18 cellular contexts compared by ENCODE assay signal in genomic region chr9:86800681-86801080, GRCh38.
"Had no signal": no experiment of that assay in that cellular context is flagged by ENCODE, and none has a peak within 500 bp of the region (broad histone marks: within the 10 kb centered on the region; RNA-seq: fewer than 3 reads in every experiment).

No MANE protein-coding gene starts in this region.

- H3K27me3 ChIP-seq: hepatocyte, ovary, tibial nerve had no signal

- DNase-seq: heart right ventricle; islet precursor cell; kidney glomerular epithelial cell; left cardiac atrium; mesendoderm; naive B cell; natural killer cell; ovary; stimulated activated CD4-positive, alpha-beta T cell treated with anti-CD3 and anti-CD28 coated beads, Interleukin-2, amount 100 ng/mL, for 48 hours; stimulated activated CD4-positive, alpha-beta T cell treated with anti-CD3 and anti-CD28 coated beads, Interleukin-4, amount 100 ng/mL, for 4 hours; stimulated activated CD8-positive, alpha-beta memory T cell treated with anti-CD3 and anti-CD28 coated beads, Interleukin-4, amount 100 ng/mL, for 48 hours; stimulated activated naive CD4-positive, alpha-beta T cell treated with Interleukin-2 at 50 U/mL for 16 hours; stimulated activated naive CD8-positive, alpha-beta T cell treated with anti-CD3 and anti-CD28 coated beads, Interleukin-15, amount 100 ng/mL, for 72 hours; substantia nigra had no signal

- H3K9me3 ChIP-seq: ovary, tibial nerve had no signal

- H3K27ac ChIP-seq: hepatocyte, ovary had no signal

- H2AFZ ChIP-seq: hepatocyte had no signal

- H3K36me3 ChIP-seq: heart right ventricle, ovary, tibial nerve had no signal

- H3K4me3 ChIP-seq: heart right ventricle, hepatocyte, lung, ovary, skin epidermis, tibial nerve had no signal

- H3K4me2 ChIP-seq: hepatocyte had no signal

- H3K79me2 ChIP-seq: hepatocyte had no signal
